8 cellular contexts compared by ENCODE assay signal in the genomic region with DNA sequence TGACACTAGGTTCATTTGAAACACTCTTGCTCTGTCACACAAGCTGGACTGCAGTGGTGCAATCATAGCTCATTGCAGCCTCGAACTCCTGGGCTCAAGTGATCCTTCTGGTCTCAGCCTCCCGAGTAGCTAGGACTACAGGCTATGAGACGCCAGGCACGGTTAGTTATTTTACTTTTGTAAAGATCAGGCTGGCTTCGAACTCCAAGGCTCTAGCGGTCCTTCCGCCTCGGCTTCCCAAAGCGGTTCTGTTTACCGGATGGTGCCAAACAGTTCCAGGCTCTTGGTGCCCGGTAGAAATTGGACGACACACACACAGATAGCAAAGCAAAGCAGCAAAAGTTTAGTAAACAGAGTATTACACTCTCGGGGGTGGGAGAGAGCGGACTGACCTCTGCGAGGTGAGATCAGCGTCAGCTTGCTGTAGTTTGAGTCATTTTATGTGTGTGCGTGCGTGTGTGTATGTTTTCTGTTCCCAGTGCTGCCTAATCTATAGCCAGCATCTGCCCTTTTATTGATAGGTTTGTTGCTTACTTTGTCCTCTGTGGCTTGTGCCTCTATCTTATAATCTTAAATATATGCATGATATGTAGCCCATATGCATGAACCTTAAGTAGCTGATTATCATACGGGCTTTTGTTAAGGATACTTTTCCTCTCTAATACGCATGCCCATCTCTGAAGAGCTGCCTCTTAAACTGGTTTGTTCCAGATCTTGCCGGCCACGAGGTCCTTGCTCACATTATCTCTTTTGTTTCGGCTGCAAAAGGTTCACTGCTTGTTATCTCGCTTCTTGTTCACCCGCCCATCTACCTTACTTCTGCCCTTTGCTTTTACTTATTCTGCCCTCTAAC.
A peak's percentile ranks its signal among the peaks of the same experiment; 100 is the strongest.
DNase-seq lines count a peak whose midpoint lies in the region; ATAC-seq, FAIRE-seq and TF ChIP-seq lines count a peak whose summit lies in the region.

No MANE protein-coding gene starts in this region.

- DNase-seq in GM12864 (ENCODE audit: low read depth) (no peak), NCI-H2029 treated with DMSO at 0.1 percent for 48 hours (lab: John Stamatoyannopoulos, UW) (peak; percentile 97), T-helper 9 cell (peak; percentile 28), bronchial epithelial cell (ENCODE audit: low read depth) (peak; percentile 81), inferior parietal cortex (ENCODE audit: extremely low spot score) (peak; percentile 77), spleen (peak; percentile 87), T1000 (lab: John Stamatoyannopoulos, UW) (no peak)

- ATAC-seq in HG02798 (IDR thresholded peaks at IDR 0.05; ENCODE audit: poor library complexity, unreplicated experiment) = peak; percentile 36

- TF ChIP-seq POLR2A in spleen (IDR thresholded peaks at IDR 0.05) = peak in 1 of 3 donors; percentile 70

- no peak for FAIRE-seq in bronchial epithelial cell (lab: Jason Lieb, UNC)

- peaks cover 13 to 62% (median 35%) of the 10 kb centered on the region in 6 donors for H3K4me1 ChIP-seq in spleen

- intact Hi-C loops in spleen (cut with DNase I; ENCODE audit: low total_unique reads) = no loop called here

- peak overlapping the region; percentile 86 for H3K4me3 ChIP-seq in GM12864 (ENCODE audit: low read depth, low read length)
- H3K4me3 ChIP-seq in bronchial epithelial cell (ENCODE audit: low read depth, low read length) = peak overlapping the region; percentile 70
- peak overlapping the region; percentile 44 to 76 (median 50) for H3K4me3 ChIP-seq in spleen

- H3K36me3 ChIP-seq in bronchial epithelial cell (ENCODE audit: control insufficient read depth, insufficient read depth, low read length) (peaks cover 2% of the 10 kb centered on the region), spleen (peaks cover 0 to 8% (median 0%) of the 10 kb centered on the region in 6 donors)

- no peaks in the 10 kb centered on the region for H3K9me3 ChIP-seq in spleen

- no peaks in the 10 kb centered on the region for H3K27me3 ChIP-seq in bronchial epithelial cell (ENCODE audit: control insufficient read depth, insufficient read depth, low read length)
- no peaks in the 10 kb centered on the region for H3K27me3 ChIP-seq in spleen (replicated peaks in 1 of 7)

- WGBS in spleen, 5 donors = 0 to 1% (median 0%) methylated on average over 25 of the region's 25 CpGs

- TF ChIP-seq CTCF in GM12864 (IDR thresholded peaks at IDR 0.05; ENCODE audit: low read depth, low read length, missing control alignments) = no peak
- no peak for TF ChIP-seq CTCF in bronchial epithelial cell (IDR thresholded peaks at IDR 0.05; ENCODE audit: insufficient read depth, low read length, severe bottlenecking)
- TF ChIP-seq CTCF in spleen (IDR thresholded peaks at IDR 0.05 in 8 of 11, conservative IDR thresholded peaks at IDR 0.05 in 3 of 11) = no peak

- H3K27ac ChIP-seq in spleen = peak overlapping the region; percentile 98 to 100 (median 99)

Comparison
In these comparisons a context has a peak if more than half of its experiments do, and no peak if none do; other contexts are left out.
1. DNase-seq: peak in NCI-H2029 treated with DMSO at 0.1 percent for 48 hours (single experiment), T-helper 9 cell (single experiment), bronchial epithelial cell (single experiment), inferior parietal cortex (single experiment) and spleen (single experiment); none in GM12864 (single experiment) and T1000 (single experiment).
2. Peak in every context shown above with its lines, with median percentiles within 50 percentile points of each other: H3K4me3 ChIP-seq.